14 cellular contexts compared by ENCODE assay signal in the genomic region with DNA sequence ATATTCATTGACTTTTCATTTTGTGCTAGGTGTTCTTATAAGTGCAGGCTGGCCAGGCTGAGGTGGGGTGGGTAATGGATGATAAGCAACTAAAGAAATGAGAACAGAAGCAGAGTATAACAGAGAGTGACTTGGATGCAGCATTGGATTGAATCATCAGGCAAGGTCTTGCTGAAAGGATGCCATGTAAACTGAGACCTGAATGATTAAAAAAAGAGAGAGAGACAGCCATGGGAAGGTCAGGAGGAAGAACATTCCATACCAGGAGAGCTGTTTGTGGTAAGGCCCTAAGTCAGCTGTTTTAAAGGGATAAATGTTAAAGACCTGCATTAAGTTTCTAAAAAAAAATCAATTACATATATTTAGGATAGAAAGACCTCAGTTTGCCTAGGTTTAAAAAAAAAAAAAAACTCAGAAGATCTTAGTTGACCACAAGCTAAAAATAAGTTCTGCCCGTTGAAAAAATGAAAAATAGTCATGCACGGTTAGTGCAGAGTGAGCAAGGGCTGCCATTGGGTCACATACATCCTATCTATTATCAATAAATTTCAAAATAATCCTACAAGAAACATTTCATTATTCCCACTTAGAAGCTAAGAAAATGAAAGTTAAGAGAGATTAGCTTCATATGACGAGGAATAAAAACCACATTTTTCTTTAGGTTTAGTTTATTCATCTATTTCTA. TPM values are rescaled to one million over a fixed set of nuclear protein-coding genes. Genes with fewer than 3 reads are reported as not detected.
DNase-seq lines count a peak whose midpoint lies in the region; ATAC-seq, FAIRE-seq and TF ChIP-seq lines count a peak whose summit lies in the region.
"Had no signal": no experiment of that assay in that cellular context is flagged by ENCODE, and none has a peak within 500 bp of the region (broad histone marks: within the 10 kb centered on the region; RNA-seq: fewer than 3 reads in every experiment).

No MANE protein-coding gene starts in this region.

- TF ChIP-seq CTCF in KMS-11 (conservative IDR thresholded peaks at IDR 0.05; ENCODE audit: low read depth, low read length): no peak
- no peak for TF ChIP-seq CTCF in OCI-LY7 (conservative IDR thresholded peaks at IDR 0.05; ENCODE audit: low read length)
- TF ChIP-seq CTCF in bronchial epithelial cell (IDR thresholded peaks at IDR 0.05; ENCODE audit: insufficient read depth, low read length, severe bottlenecking): no peak
- no peak for TF ChIP-seq CTCF in gastrocnemius medialis (IDR thresholded peaks at IDR 0.05 in 4 of 5, conservative IDR thresholded peaks at IDR 0.05 in 1 of 5)

- no peaks in the 10 kb centered on the region for H3K9me2 ChIP-seq in OCI-LY7 (ENCODE audit: insufficient read depth, low read length)

- peaks cover 58% of the 10 kb centered on the region for H3K4me1 ChIP-seq in KMS-11 (ENCODE audit: low read depth, poor library complexity, severe bottlenecking)
- peaks cover 8% of the 10 kb centered on the region for H3K4me1 ChIP-seq in OCI-LY7 (ENCODE audit: insufficient read depth, low read length, poor library complexity, severe bottlenecking)
- peaks cover 0 to 3% of the 10 kb centered on the region in 2 donors for H3K4me1 ChIP-seq in gastrocnemius medialis

- in situ Hi-C loops in gastrocnemius medialis (cut with MboI; ENCODE audit: low sequenced_read_pairs in 4 of 4): no loop called here

- no peak overlapping the region for H3K9ac ChIP-seq in KMS-11

- no peaks in the 10 kb centered on the region for H3K79me2 ChIP-seq in KMS-11 (ENCODE audit: insufficient read depth, low read depth)
- H3K79me2 ChIP-seq in OCI-LY7 (ENCODE audit: insufficient read depth, low read depth, low read length): no peaks in the 10 kb centered on the region

- no TSS peak for BruUV-seq in OCI-LY7 (replicated peaks; lab: Mats Ljungman, UMichigan)

- H3K27me3 ChIP-seq in KMS-11 (ENCODE audit: insufficient read depth, low read depth) (no peaks in the 10 kb centered on the region), bronchial epithelial cell (ENCODE audit: control insufficient read depth, insufficient read depth, low read length) (no peaks in the 10 kb centered on the region), gastrocnemius medialis (no peaks in the 10 kb centered on the region)

- H3K27ac ChIP-seq in KMS-11 (no peak overlapping the region), OCI-LY7 (ENCODE audit: low read depth, low read length, poor library complexity, severe bottlenecking) (no peak overlapping the region), gastrocnemius medialis (peak overlapping the region in 2 of 4 donors; percentile 38 to 53)

- CTCF ChIA-PET in OCI-LY7 (lab: Charles Lee; ENCODE audit: unreplicated experiment): no interaction called here

- POLR2A ChIA-PET in OCI-LY7 (lab: Charles Lee): interaction anchor here (0.6 to 1.6 kb wide), 2 partner anchors 45 to 61 kb away, joined by 3 to 4 read pairs; no protein-coding TSS in a partner anchor

- no peak for TF ChIP-seq POLR2A in gastrocnemius medialis (IDR thresholded peaks at IDR 0.05)

- H2AFZ ChIP-seq in KMS-11 (ENCODE audit: low read depth) (no peak overlapping the region), OCI-LY7 (ENCODE audit: low read length) (no peak overlapping the region)

- H4K20me1 ChIP-seq in KMS-11 (ENCODE audit: insufficient read depth) (no peaks in the 10 kb centered on the region), OCI-LY7 (ENCODE audit: insufficient read depth, low read length) (no peaks in the 10 kb centered on the region)

- H3K4me2 ChIP-seq in KMS-11 (peak overlapping the region; percentile 8; the same call in 1 of the 2 replicates), OCI-LY7 (ENCODE audit: low read length) (0 out of 2 replicates have a peak overlapping the region, but pooled peaks have one; percentile 6)

- H3K36me3 ChIP-seq in KMS-11 (ENCODE audit: insufficient read depth) (no peaks in the 10 kb centered on the region), OCI-LY7 (ENCODE audit: insufficient read depth, low read length) (no peaks in the 10 kb centered on the region), bronchial epithelial cell (ENCODE audit: control insufficient read depth, insufficient read depth, low read length) (no peaks in the 10 kb centered on the region), gastrocnemius medialis (no peaks in the 10 kb centered on the region)

- no peak for FAIRE-seq in bronchial epithelial cell (lab: Jason Lieb, UNC)
- FAIRE-seq: RCC 7860 had no signal

- H3K9me3 ChIP-seq in OCI-LY7 (ENCODE audit: low read length) (peaks cover 3% of the 10 kb centered on the region; the same call in 1 of the 2 replicates), gastrocnemius medialis (no peaks in the 10 kb centered on the region)

- DNase-seq in OCI-LY7 (ENCODE audit: low spot score) (no peak), bronchial epithelial cell (ENCODE audit: low read depth) (peak; percentile 61), gastrocnemius medialis (no peak), hypothalamus (lab: John Stamatoyannopoulos, UW) (no peak), D341Med (ENCODE audit: low spot score) (no peak)
- DNase-seq: H7, NCI-H1092, NCI-H1694, NCI-H446, NCI-H82, SHP77 had no signal

- H3K4me3 ChIP-seq in KMS-11 (IDR thresholded peaks at IDR 0.05; ENCODE audit: insufficient read depth, low read depth, low read length) (no peak overlapping the region), OCI-LY7 (ENCODE audit: low read depth, low read length, poor library complexity, severe bottlenecking) (no peak overlapping the region), bronchial epithelial cell (ENCODE audit: low read depth, low read length) (no peak overlapping the region), gastrocnemius medialis (no peak overlapping the region)

- ATAC-seq in gastrocnemius medialis (peak; percentile 80 to 94), HG03342 (IDR thresholded peaks at IDR 0.05; ENCODE audit: unreplicated experiment) (no peak)

- intact Hi-C loops in OCI-LY7 (cut with micrococcal nuclease; ENCODE audit: unreplicated experiment) (no loop called here), gastrocnemius medialis (cut with DNase I; ENCODE audit: low total_unique reads) (no loop called here)

RNA-seq across cellular contexts. Expression of a gene that starts 37.2 kb away (rescaled TPM):
- not detected in 2 replicates for total RNA-seq in OCI-LY7 (2014; rRNA removed; shearing (Covaris generic))
- total RNA-seq in OCI-LY7 (2022) (not detected in 2 replicates), bronchial epithelial cell (not detected in 2 replicates), gastrocnemius medialis (not detected)
- total RNA-seq: H7 had no signal
